1 cellular context compared by ENCODE assay signal in the genomic region with DNA sequence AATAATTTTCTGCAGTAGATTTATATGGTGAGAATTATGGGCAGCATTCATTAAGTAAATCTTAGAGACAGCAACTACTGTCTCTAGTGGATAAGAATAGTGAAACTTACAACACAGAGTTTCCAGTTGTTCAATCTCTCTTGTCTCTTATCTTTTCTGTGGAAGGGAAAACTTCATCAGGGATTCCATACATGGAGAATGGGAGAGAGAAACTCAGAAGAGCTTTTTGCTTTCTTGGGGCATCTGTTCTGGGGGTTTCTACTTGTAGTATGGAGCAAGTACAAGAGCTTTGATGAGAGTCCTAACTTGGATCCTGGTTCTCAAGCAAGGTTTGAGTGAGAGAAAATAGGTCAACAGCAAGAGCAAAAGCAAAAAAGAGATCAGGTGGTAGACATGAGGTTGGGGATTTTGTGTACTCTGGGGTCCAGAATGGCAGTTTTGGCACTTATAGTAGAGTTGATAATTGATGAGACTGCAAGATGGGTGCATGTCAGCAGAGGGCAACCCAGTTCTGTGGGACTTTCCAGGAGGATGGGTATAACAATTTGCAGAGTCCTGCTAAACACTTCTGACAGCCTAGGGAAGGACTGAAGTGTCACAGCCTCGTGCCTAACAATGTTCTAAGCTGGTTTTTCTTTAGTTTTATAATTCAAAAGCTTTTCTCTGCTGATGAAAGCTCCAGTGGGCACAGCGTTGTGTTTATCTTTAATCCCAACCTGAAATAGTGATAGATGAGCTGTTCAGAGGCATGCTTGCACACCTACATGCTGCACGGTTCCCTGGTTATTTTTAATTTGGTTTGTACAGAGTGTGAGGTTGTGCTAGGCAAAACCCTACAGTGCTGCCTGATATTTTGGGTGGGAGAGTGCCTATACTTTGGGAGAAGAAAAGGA.
A peak's percentile ranks its signal among the peaks of the same experiment; 100 is the strongest.
TF ChIP-seq lines count a peak whose summit lies in the region.

No MANE protein-coding gene starts in this region.

TF ChIP-seq in GM12878, 131 proteins besides CTCF, POLR2A, EP300 and RAD21:
- TF ChIP-seq YBX1 (IDR thresholded peaks at IDR 0.05) = no peak
- no peak for TF ChIP-seq PAX8 (IDR thresholded peaks at IDR 0.05)
- TF ChIP-seq SMARCA5 (IDR thresholded peaks at IDR 0.05) = 0 out of 2 replicates have a peak, but pooled peaks have one; percentile 17
- peak; percentile 56 for TF ChIP-seq SMC3 (IDR thresholded peaks at IDR 0.05; ENCODE audit: borderline replicate concordance, low read length)
- TF ChIP-seq RAD51 (IDR thresholded peaks at IDR 0.05) = 0 out of 2 replicates have a peak, but pooled peaks have one; percentile 40
- no peak for TF ChIP-seq EED (IDR thresholded peaks at IDR 0.05; ENCODE audit: low read depth)
- peak; percentile 64 for TF ChIP-seq NR2F1 (conservative IDR thresholded peaks at IDR 0.05)
- no peak for TF ChIP-seq GABPA (IDR thresholded peaks at IDR 0.05; ENCODE audit: low read depth)
- no peak for TF ChIP-seq BACH1 (IDR thresholded peaks at IDR 0.05; ENCODE audit: borderline replicate concordance)
- 0 out of 2 replicates have a peak, but pooled peaks have one; percentile 9 for TF ChIP-seq ZNF24 (IDR thresholded peaks at IDR 0.05)
- TF ChIP-seq SIX5 (IDR thresholded peaks at IDR 0.05; ENCODE audit: low read depth, low read length, severe bottlenecking) = no peak
- TF ChIP-seq, protein P1, sequence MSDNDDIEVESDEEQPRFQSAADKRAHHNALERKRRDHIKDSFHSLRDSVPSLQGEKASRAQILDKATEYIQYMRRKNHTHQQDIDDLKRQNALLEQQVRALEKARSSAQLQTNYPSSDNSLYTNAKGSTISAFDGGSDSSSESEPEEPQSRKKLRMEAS (IDR thresholded peaks at IDR 0.05; ENCODE audit: low read depth, low read length) = peak; percentile 25; the same call in 1 of the 2 replicates
- no peak for TF ChIP-seq ZSCAN29 (IDR thresholded peaks at IDR 0.05)
- TF ChIP-seq TCF7 (IDR thresholded peaks at IDR 0.05; ENCODE audit: borderline replicate concordance) = no peak
- peak; percentile 45 for TF ChIP-seq MTA2 (IDR thresholded peaks at IDR 0.05; ENCODE audit: low read depth)
- TF ChIP-seq, protein P2, sequence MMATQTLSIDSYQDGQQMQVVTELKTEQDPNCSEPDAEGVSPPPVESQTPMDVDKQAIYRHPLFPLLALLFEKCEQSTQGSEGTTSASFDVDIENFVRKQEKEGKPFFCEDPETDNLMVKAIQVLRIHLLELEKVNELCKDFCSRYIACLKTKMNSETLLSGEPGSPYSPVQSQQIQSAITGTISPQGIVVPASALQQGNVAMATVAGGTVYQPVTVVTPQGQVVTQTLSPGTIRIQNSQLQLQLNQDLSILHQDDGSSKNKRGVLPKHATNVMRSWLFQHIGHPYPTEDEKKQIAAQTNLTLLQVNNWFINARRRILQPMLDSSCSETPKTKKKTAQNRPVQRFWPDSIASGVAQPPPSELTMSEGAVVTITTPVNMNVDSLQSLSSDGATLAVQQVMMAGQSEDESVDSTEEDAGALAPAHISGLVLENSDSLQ (IDR thresholded peaks at IDR 0.05) = peak; percentile 71
- peak; percentile 89 for TF ChIP-seq SKIL (IDR thresholded peaks at IDR 0.05; ENCODE audit: low read depth, poor library complexity, severe bottlenecking)
- peak; percentile 22; the same call in 1 of the 2 replicates for TF ChIP-seq ZNF384 (IDR thresholded peaks at IDR 0.05; ENCODE audit: borderline replicate concordance, low read depth, low read length)
- TF ChIP-seq ATF7 (IDR thresholded peaks at IDR 0.05; ENCODE audit: low read depth) = 0 out of 2 replicates have a peak, but pooled peaks have one; percentile 17
- TF ChIP-seq ETV6 (conservative IDR thresholded peaks at IDR 0.05 in 1 of 2, IDR thresholded peaks at IDR 0.05 in 1 of 2; ENCODE audit: borderline replicate concordance in 1 of 2, low read depth in 1 of 2) = no peak
- TF ChIP-seq NR2C1 (IDR thresholded peaks at IDR 0.05) = no peak
- TF ChIP-seq ZNF687 (IDR thresholded peaks at IDR 0.05) = peak; percentile 92
- peak; percentile 43; the same call in 1 of the 2 replicates for TF ChIP-seq IKZF1 (conservative IDR thresholded peaks at IDR 0.05)
- peak; percentile 92 for TF ChIP-seq RELB (IDR thresholded peaks at IDR 0.05; ENCODE audit: low read depth)
- TF ChIP-seq PML (IDR thresholded peaks at IDR 0.05; ENCODE audit: low read length) = no peak
- peak; percentile 61 for TF ChIP-seq MEF2B (IDR thresholded peaks at IDR 0.05; ENCODE audit: partially characterized antibody, poor library complexity, severe bottlenecking)
- 0 out of 2 replicates have a peak, but pooled peaks have one; percentile 29 for TF ChIP-seq DPF2 (IDR thresholded peaks at IDR 0.05)
- no peak for TF ChIP-seq ZNF207 (IDR thresholded peaks at IDR 0.05; ENCODE audit: borderline replicate concordance)
- peak; percentile 21 for TF ChIP-seq PBX3 (IDR thresholded peaks at IDR 0.05; ENCODE audit: insufficient replicate concordance, low read depth, low read length)
- 0 out of 4 replicates have a peak, but pooled peaks of 1 of the 2 experiments have one; percentile 11 for TF ChIP-seq BHLHE40 (IDR thresholded peaks at IDR 0.05; ENCODE audit: borderline replicate concordance in 1 of 2, low read depth in 2 of 2, low read length in 1 of 2)
- peak; percentile 49 for TF ChIP-seq RELA (IDR thresholded peaks at IDR 0.05; ENCODE audit: borderline replicate concordance, partially characterized antibody)
- peak in 1 of 2 experiments; percentile 50; a peak in 2 of 4 replicates for TF ChIP-seq IKZF2 (IDR thresholded peaks at IDR 0.05)
